ENCODE assay signal across 13 cellular contexts in genomic region chr1:212452323-212453155, GRCh38. TPM values are rescaled to one million over a fixed set of nuclear protein-coding genes. Genes with fewer than 3 reads are reported as not detected.
A peak's percentile ranks its signal among the peaks of the same experiment; 100 is the strongest.
DNase-seq lines count a peak whose midpoint lies in the region; ATAC-seq, FAIRE-seq and TF ChIP-seq lines count a peak whose summit lies in the region.
"Had no signal": no experiment of that assay in that cellular context is flagged by ENCODE, and none has a peak within 500 bp of the region (broad histone marks: within the 10 kb centered on the region; RNA-seq: fewer than 3 reads in every experiment).

No MANE protein-coding gene starts in this region.

- H3K4me3 Mint-ChIP-seq in astrocyte (ENCODE audit: unreplicated experiment) (no peak overlapping the region), osteocyte (ENCODE audit: unreplicated experiment) (no peak overlapping the region), WTC11 (no peak overlapping the region)
- H3K4me3 Mint-ChIP-seq: activated T-cell treated with anti-CD3 and anti-CD28 coated beads, Interleukin-2, amount 50 U/mL, for 24 hours had no signal

- H3K4me2 ChIP-seq in astrocyte (ENCODE audit: low read length) (peak overlapping the region; percentile 9), MM.1S (ENCODE audit: low read depth, low read length) (no peak overlapping the region)
- H3K4me2 ChIP-seq: KMS-11 had no signal

- no peaks in the 10 kb centered on the region for H3K9me2 ChIP-seq in MM.1S (replicated peaks; ENCODE audit: insufficient read depth, low read length)

- no peaks in the 10 kb centered on the region for H4K20me1 ChIP-seq in astrocyte (ENCODE audit: insufficient read depth, low read length)
- no peaks in the 10 kb centered on the region for H4K20me1 ChIP-seq in MM.1S (ENCODE audit: insufficient read depth, low read length)

- H3F3A ChIP-seq in MM.1S (ENCODE audit: insufficient read depth, low read length), result no peaks in the 10 kb centered on the region

- ATAC-seq in Right ventricle myocardium inferior (peak; percentile 62), WTC11 (no peak), HG02798 (IDR thresholded peaks at IDR 0.05; ENCODE audit: poor library complexity, unreplicated experiment) (no peak)

- H3K27me3 Mint-ChIP-seq in astrocyte (ENCODE audit: low read depth, unreplicated experiment), result peaks cover 17% of the 10 kb centered on the region
- no peaks in the 10 kb centered on the region for H3K27me3 Mint-ChIP-seq in osteocyte (ENCODE audit: unreplicated experiment)
- H3K27me3 Mint-ChIP-seq in WTC11 (ENCODE audit: low read depth), result no peaks in the 10 kb centered on the region
- H3K27me3 Mint-ChIP-seq: activated T-cell treated with anti-CD3 and anti-CD28 coated beads, Interleukin-2, amount 50 U/mL, for 24 hours had no signal

- no peaks in the 10 kb centered on the region for H3K9me3 Mint-ChIP-seq in astrocyte (ENCODE audit: unreplicated experiment)
- H3K9me3 Mint-ChIP-seq in osteocyte (ENCODE audit: unreplicated experiment), result no peaks in the 10 kb centered on the region
- no peaks in the 10 kb centered on the region for H3K9me3 Mint-ChIP-seq in WTC11
- H3K9me3 Mint-ChIP-seq: activated T-cell treated with anti-CD3 and anti-CD28 coated beads, Interleukin-2, amount 50 U/mL, for 24 hours had no signal

- H3K4me1 Mint-ChIP-seq in astrocyte (ENCODE audit: low read depth, unreplicated experiment) (peaks cover 3% of the 10 kb centered on the region), osteocyte (ENCODE audit: unreplicated experiment) (peaks cover 13% of the 10 kb centered on the region), WTC11 (no peaks in the 10 kb centered on the region)

- H3K4me3 ChIP-seq in astrocyte (ENCODE audit: insufficient read depth, low read depth, low read length) (no peak overlapping the region), MM.1S (ENCODE audit: low read length) (no peak overlapping the region)

- CTCF ChIA-PET in WTC11 (lab: Charles Lee), result interaction anchor here (0.8 to 1.4 kb wide), 4 partner anchors 9 to 417 kb away, joined by 3 to 4 read pairs (median 3); partner anchors contain the start of genes DTL and INTS7

- TF ChIP-seq CTCF in astrocyte (IDR thresholded peaks at IDR 0.05; ENCODE audit: insufficient read depth, low read depth, low read length), result no peak
- no peak for TF ChIP-seq CTCF in osteocyte (IDR thresholded peaks at IDR 0.05)
- TF ChIP-seq CTCF in WTC11 (IDR thresholded peaks at IDR 0.05), result no peak
- TF ChIP-seq CTCF in MM.1S (IDR thresholded peaks at IDR 0.05; ENCODE audit: low read length), result no peak

- H3K36me3 Mint-ChIP-seq in astrocyte (ENCODE audit: low read depth, unreplicated experiment) (peaks cover 3% of the 10 kb centered on the region), osteocyte (ENCODE audit: unreplicated experiment) (no peaks in the 10 kb centered on the region), WTC11 (no peaks in the 10 kb centered on the region)

- H3K36me3 ChIP-seq in astrocyte (ENCODE audit: insufficient read depth, low read length) (no peaks in the 10 kb centered on the region), MM.1S (replicated peaks; ENCODE audit: insufficient read depth, low read length) (no peaks in the 10 kb centered on the region)

- no peak overlapping the region for H3K27ac ChIP-seq in astrocyte (ENCODE audit: low read depth, low read length)
- H3K27ac ChIP-seq in MM.1S (ENCODE audit: low read length), result no peak overlapping the region
- H3K27ac ChIP-seq: KMS-11 had no signal

- intact Hi-C loops in Right ventricle myocardium inferior (cut with DNase I), result loop anchor here (5.0 to 10.0 kb wide), 2 partner anchors 165 to 418 kb away; partner anchors contain the start of genes DTL, INTS7 and PPP2R5A

- H3K9ac ChIP-seq in astrocyte (ENCODE audit: low read length) (no peak overlapping the region), MM.1S (ENCODE audit: low read length) (no peak overlapping the region)
- H3K9ac ChIP-seq: KMS-11 had no signal

- peaks cover 6% of the 10 kb centered on the region for H3K4me1 ChIP-seq in astrocyte (ENCODE audit: insufficient read depth, low read length)
- 0 out of 2 replicates have a peak, but pooled peaks cover 3% of the 10 kb centered on the region for H3K4me1 ChIP-seq in MM.1S (ENCODE audit: low read length)

- H3K27ac Mint-ChIP-seq in astrocyte (ENCODE audit: unreplicated experiment) (peak overlapping the region; percentile 14), osteocyte (ENCODE audit: unreplicated experiment) (peak overlapping the region; percentile 59), WTC11 (no peak overlapping the region)
- H3K27ac Mint-ChIP-seq: activated T-cell treated with anti-CD3 and anti-CD28 coated beads, Interleukin-2, amount 50 U/mL, for 24 hours had no signal

- DNase-seq in CD1c-positive myeloid dendritic cell (ENCODE audit: extremely low spot score) (peak; percentile 48), astrocyte (ENCODE audit: low read depth) (peak; percentile 81), Right ventricle myocardium inferior (ENCODE audit: missing footprints) (no peak), osteocyte (ENCODE audit: extremely low spot score, unreplicated experiment) (no peak), WTC11 (ENCODE audit: low spot score) (no peak), MM.1S (no peak)
- no peak for DNase-seq in activated CD4-positive, CD25-positive, alpha-beta regulatory T cell treated with anti-CD3 and anti-CD28 coated beads, Interleukin-2, amount 50 U/mL, for 72 hours
- DNase-seq: activated T-cell treated with anti-CD3 and anti-CD28 coated beads, Interleukin-2, amount 50 U/mL, for 24 hours; NCI-H748 treated with DMSO at 0.1 percent for 48 hours had no signal

- H3K79me2 ChIP-seq in astrocyte (ENCODE audit: insufficient read depth, low read length) (no peaks in the 10 kb centered on the region), MM.1S (ENCODE audit: low read length) (no peaks in the 10 kb centered on the region)

- H3K27me3 ChIP-seq in astrocyte (ENCODE audit: insufficient read depth, low read length), result no peaks in the 10 kb centered on the region
- H3K27me3 ChIP-seq in MM.1S (replicated peaks; ENCODE audit: insufficient read depth, low read length), result no peaks in the 10 kb centered on the region

- no peak for FAIRE-seq in astrocyte (lab: Jason Lieb, UNC)
- FAIRE-seq: GM12892, islet of Langerhans had no signal

- POLR2A ChIA-PET in WTC11 (lab: Charles Lee), result no interaction called here

- peak overlapping the region; percentile 29 for H2AFZ ChIP-seq in astrocyte (ENCODE audit: low read depth, low read length)
- no peak overlapping the region for H2AFZ ChIP-seq in MM.1S (ENCODE audit: low read length)

- H3K9me3 ChIP-seq in astrocyte (ENCODE audit: insufficient read depth, low read depth, low read length) (peaks cover under 1% of the 10 kb centered on the region), MM.1S (replicated peaks; ENCODE audit: insufficient read depth, low read length) (no peaks in the 10 kb centered on the region)

TF ChIP-seq in WTC11, 78 proteins besides CTCF, POLR2A, EP300 and RAD21:
- no peak for TF ChIP-seq PREB (CRISPR knock-in tag; IDR thresholded peaks at IDR 0.05; ENCODE audit: borderline replicate concordance)
- TF ChIP-seq ELF4 (CRISPR knock-in tag; IDR thresholded peaks at IDR 0.05; ENCODE audit: low read depth), result no peak

RNA-seq across cellular contexts. Expression of gene NENF, which starts 19.8 kb away (rescaled TPM):
- total RNA-seq in astrocyte, result 34.4 and 38.8 TPM in 2 replicates
- 119 TPM for total RNA-seq in Right ventricle myocardium inferior
- 55.9 and 57.8 TPM in 2 replicates for total RNA-seq in osteocyte
- 26.2 to 28.1 TPM (median 27.3 TPM) in 3 replicates for total RNA-seq in WTC11 (2021)

RNA-seq across cellular contexts. Expression of gene PACC1, which starts 37.9 kb away (rescaled TPM):
- total RNA-seq in astrocyte, result 16.9 and 18.8 TPM in 2 replicates
- 3.4 TPM for total RNA-seq in Right ventricle myocardium inferior
- total RNA-seq in osteocyte, result 9.9 and 11.4 TPM in 2 replicates
- total RNA-seq in WTC11 (2021), result 15.0 to 19.5 TPM (median 15.7 TPM) in 3 replicates

Comparison
In these comparisons a context has a peak if more than half of its experiments do, and no peak if none do; other contexts are left out.
1. DNase-seq: peak in CD1c-positive myeloid dendritic cell (single experiment) and astrocyte (single experiment); none in Right ventricle myocardium inferior (single experiment), osteocyte (single experiment), WTC11 (single experiment), MM.1S (single experiment) and activated CD4-positive, CD25-positive, alpha-beta regulatory T cell treated with anti-CD3 and anti-CD28 coated beads, Interleukin-2, amount 50 U/mL, for 72 hours (single experiment).